In genomic region chr2:228709788-228710371, GRCh38 we compare ENCODE assay signal across 15 cellular contexts.
"Had no signal": no experiment of that assay in that cellular context is flagged by ENCODE, and none has a peak within 500 bp of the region (broad histone marks: within the 10 kb centered on the region; RNA-seq: fewer than 3 reads in every experiment).

No MANE protein-coding gene starts in this region.

- H3K4me1 ChIP-seq: esophagus muscularis mucosa, foreskin keratinocyte, heart left ventricle had no signal

- H3K36me3 ChIP-seq: esophagus muscularis mucosa, heart left ventricle, neutrophil had no signal

- H3K9me3 ChIP-seq: mucosa of descending colon, neutrophil had no signal

- H3K27me3 ChIP-seq: esophagus muscularis mucosa, foreskin keratinocyte, heart left ventricle, neutrophil had no signal

- H3K27ac ChIP-seq: epithelial cell of prostate, esophagus muscularis mucosa, foreskin keratinocyte, heart left ventricle, neutrophil had no signal

- H3K4me3 ChIP-seq: esophagus muscularis mucosa, heart left ventricle, mucosa of descending colon had no signal

- ATAC-seq: foreskin keratinocyte; heart left ventricle; left colon; mucosa of descending colon; naive thymus-derived CD8-positive, alpha-beta T cell had no signal

- DNase-seq: effector memory CD4-positive, alpha-beta T cell; foreskin keratinocyte; heart left ventricle; hippocampal formation; left colon; mucosa of descending colon; naive thymus-derived CD8-positive, alpha-beta T cell; small intestine; stimulated activated CD4-positive, alpha-beta T cell treated with anti-CD3 and anti-CD28 coated beads, Interleukin-12 subunit alpha, Interleukin-12 subunit beta, amount 100 ng/mL, for 4 hours; stimulated activated CD4-positive, alpha-beta T cell treated with anti-CD3 and anti-CD28 coated beads, Interleukin-2, amount 100 ng/mL, for 48 hours; stimulated activated naive CD4-positive, alpha-beta T cell treated with Interleukin-2 at 50 U/mL for 16 hours; trophoblast cell had no signal
